ENCODE assay signal across 28 cellular contexts in the genomic region with DNA sequence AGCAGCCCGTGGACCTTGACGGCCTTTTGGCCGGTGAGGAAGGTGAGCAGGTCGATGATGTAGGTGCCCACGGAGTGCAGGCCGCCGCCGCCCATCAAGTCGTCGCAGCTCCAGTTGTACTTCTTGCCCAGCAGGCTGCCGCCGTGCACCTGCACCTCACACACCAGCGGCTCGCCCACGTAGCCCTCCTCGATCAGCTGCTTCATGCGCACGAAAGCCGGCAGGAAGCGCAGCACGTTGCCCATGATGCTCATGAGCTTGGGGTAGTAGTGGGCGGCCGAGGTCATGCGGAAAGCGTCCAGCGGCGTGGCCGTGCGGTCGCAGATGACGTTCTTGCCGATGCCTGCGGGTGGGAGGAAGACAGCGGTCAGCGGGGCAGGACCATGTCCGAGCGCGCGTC.
"Had no signal": no experiment of that assay in that cellular context is flagged by ENCODE, and none has a peak within 500 bp of the region (broad histone marks: within the 10 kb centered on the region; RNA-seq: fewer than 3 reads in every experiment).

No MANE protein-coding gene starts in this region.

- H3K4me3 Mint-ChIP-seq: mesothelial cell of epicardium; natural killer cell; nephron progenitor cell; neural progenitor cell; stimulated activated memory B cell treated with anti-CD40 and anti-IgM and Interleukin-4, amounts not matched to agents 10 μg/mL and 1 μg/mL and 100 μg/mL, for 72 hours; stimulated activated naive CD8-positive, alpha-beta T cell treated with anti-CD3 and anti-CD28 coated beads, Interleukin-15, amount 100 ng/mL, for 72 hours; type B pancreatic cell had no signal

- H3K36me3 Mint-ChIP-seq: mesothelial cell of epicardium, natural killer cell had no signal

- H3K9ac ChIP-seq: neural progenitor cell had no signal

- H3K4me2 ChIP-seq: neural progenitor cell, smooth muscle cell had no signal

- H3K27me3 Mint-ChIP-seq: naive B cell; stimulated activated memory B cell treated with anti-CD40 and anti-IgM and Interleukin-4, amounts not matched to agents 10 μg/mL and 1 μg/mL and 100 μg/mL, for 72 hours; stimulated activated naive CD8-positive, alpha-beta T cell treated with anti-CD3 and anti-CD28 coated beads, Interleukin-15, amount 100 ng/mL, for 72 hours; type B pancreatic cell had no signal

- H3K27me3 ChIP-seq: neural progenitor cell, ovary, right atrium auricular region, right lobe of liver, tibial nerve, uterus had no signal

- H2AFZ ChIP-seq: neural progenitor cell had no signal

- ATAC-seq: left cardiac atrium; left lobe of liver; lower lobe of right lung; natural killer cell; right lobe of liver; stimulated activated memory B cell treated with anti-CD40 and anti-IgM and Interleukin-4, amounts not matched to agents 10 μg/mL and 1 μg/mL and 100 μg/mL, for 72 hours had no signal

- H3K4me1 ChIP-seq: right lobe of liver, uterus had no signal

- H3K9me3 Mint-ChIP-seq: mesothelial cell of epicardium; naive B cell; natural killer cell; nephron progenitor cell; neural progenitor cell; stimulated activated memory B cell treated with anti-CD40 and anti-IgM and Interleukin-4, amounts not matched to agents 10 μg/mL and 1 μg/mL and 100 μg/mL, for 72 hours; stimulated activated naive CD8-positive, alpha-beta T cell treated with anti-CD3 and anti-CD28 coated beads, Interleukin-15, amount 100 ng/mL, for 72 hours; type B pancreatic cell had no signal

- H3K27ac ChIP-seq: lower lobe of right lung, neural progenitor cell, ovary, right atrium auricular region, right lobe of liver, tibial nerve, uterus had no signal

- H3K36me3 ChIP-seq: neural progenitor cell, ovary, uterus had no signal

- H3K4me3 ChIP-seq: lower lobe of right lung, neural progenitor cell, ovary, right atrium auricular region, right lobe of liver, smooth muscle cell, tibial nerve, uterus had no signal

- H3K9me3 ChIP-seq: lower lobe of right lung, ovary, right atrium auricular region, right lobe of liver, tibial nerve, uterus had no signal

- FAIRE-seq: keratinocyte had no signal

- DNase-seq: hippocampal formation; kidney glomerular epithelial cell; left cardiac atrium; lower lobe of right lung; mammary epithelial cell; mesendoderm; naive B cell; natural killer cell; nephron progenitor cell; ovary; stimulated activated CD4-positive, alpha-beta T cell treated with anti-CD3 and anti-CD28 coated beads, Interleukin-1b, Interleukin-23, amount 100 ng/mL, for 48 hours; stimulated activated CD4-positive, alpha-beta T cell treated with anti-CD3 and anti-CD28 coated beads, Interleukin-2, amount 100 ng/mL, for 48 hours; stimulated activated CD4-positive, alpha-beta T cell treated with anti-CD3 and anti-CD28 coated beads, Interleukin-4, amount 100 ng/mL, for 4 hours; stimulated activated CD8-positive, alpha-beta memory T cell treated with anti-CD3 and anti-CD28 coated beads, Interleukin-4, amount 100 ng/mL, for 48 hours; stimulated activated naive CD4-positive, alpha-beta T cell treated with Interleukin-2 at 50 U/mL for 16 hours; stimulated activated naive CD8-positive, alpha-beta T cell treated with anti-CD3 and anti-CD28 coated beads, Interleukin-15, amount 100 ng/mL, for 72 hours; substantia nigra; uterus had no signal
